ENCODE assay signal across 32 cellular contexts in the genomic region with DNA sequence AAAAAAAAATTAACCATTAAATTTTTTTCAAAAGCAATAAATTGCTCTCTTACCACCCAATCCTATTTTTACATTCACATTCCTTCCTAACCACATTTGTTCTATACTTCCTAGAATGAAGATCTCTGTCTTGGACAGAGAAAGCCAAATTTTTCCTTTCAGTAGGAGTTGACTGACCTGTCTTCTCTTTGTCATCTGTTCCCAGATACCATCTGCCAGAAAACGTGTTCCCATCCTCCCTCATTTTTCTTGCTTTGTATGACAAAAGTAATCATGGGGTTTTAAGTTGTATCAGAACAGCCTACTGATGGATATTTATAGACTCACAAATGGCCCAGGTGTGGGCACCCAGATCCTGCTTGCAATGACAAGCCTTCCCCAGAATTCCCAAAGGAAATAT.
"Had no signal": no experiment of that assay in that cellular context is flagged by ENCODE, and none has a peak within 500 bp of the region (broad histone marks: within the 10 kb centered on the region; RNA-seq: fewer than 3 reads in every experiment).

No MANE protein-coding gene starts in this region.

- ATAC-seq: activated CD4-positive, CD25-positive, alpha-beta regulatory T cell treated with anti-CD3 and anti-CD28 coated beads, Interleukin-2, amount 50 U/mL, for 24 hours; activated CD8-positive, alpha-beta memory T cell treated with anti-CD3 and anti-CD28 coated beads, Interleukin-2, amount 10 ng/mL, durations not matched to agents 7 days and 5 days; activated CD8-positive, alpha-beta T cell treated with anti-CD3 and anti-CD28 coated beads, Interleukin-2, amount 10 ng/mL, durations not matched to agents 7 days and 5 days; activated naive CD8-positive, alpha-beta T cell treated with anti-CD3 and anti-CD28 coated beads, Interleukin-2, amount 50 U/mL, for 24 hours; body of pancreas; esophagus mucosa; gastrocnemius medialis; T-helper 17 cell had no signal

- DNase-seq: activated B cell treated with CpG ODN at 0.5 μM for 24 hours; activated CD4-positive, alpha-beta T cell treated with anti-CD3 and anti-CD28 coated beads for 48 hours; activated CD4-positive, alpha-beta T cell treated with anti-CD3 and anti-CD28 coated beads, Interleukin-2, amount 50 U/mL, for 1 hour; activated CD4-positive, alpha-beta T cell treated with anti-CD3 and anti-CD28 coated beads, Interleukin-2, amount 50 U/mL, for 48 hours; activated CD8-positive, alpha-beta memory T cell treated with anti-CD3 and anti-CD28 coated beads, Interleukin-2, amount 10 ng/mL, durations not matched to agents 7 days and 5 days; activated CD8-positive, alpha-beta memory T cell treated with anti-CD3 and anti-CD28 coated beads, Interleukin-2, amount 50 U/mL, for 4 hours; activated CD8-positive, alpha-beta T cell treated with anti-CD3 and anti-CD28 coated beads, Interleukin-2, amount 10 ng/mL, durations not matched to agents 7 days and 5 days; activated effector memory CD4-positive, alpha-beta T cell treated with anti-CD3 and anti-CD28 coated beads, Interleukin-2, amount 50 U/mL, for 16 hours; activated naive CD4-positive, alpha-beta T cell treated with anti-CD3 and anti-CD28 coated beads for 36 hours; activated naive CD8-positive, alpha-beta T cell treated with anti-CD3 and anti-CD28 coated beads for 36 hours; activated naive CD8-positive, alpha-beta T cell treated with anti-CD3 and anti-CD28 coated beads, Interleukin-2, amount 50 U/mL, for 24 hours; activated T-cell treated with anti-CD3 and anti-CD28 coated beads, Interleukin-2, amount 50 U/mL, for 1 hour; activated T-cell treated with anti-CD3 and anti-CD28 coated beads, Interleukin-2, amount 50 U/mL, for 48 hours; adrenal gland; amygdala; aorta; body of pancreas; caudate nucleus; cerebellar nuclear complex; colonic mucosa; dorsolateral prefrontal cortex; effector memory CD4-positive, alpha-beta T cell; endodermal cell; foreskin fibroblast; gastrocnemius medialis; glutamatergic neuron; T-helper 1 cell; T-helper 17 cell; T1000; WERI-Rb-1 had no signal
